Comparison of ENCODE assay signal across 20 cellular contexts in the genomic region with DNA sequence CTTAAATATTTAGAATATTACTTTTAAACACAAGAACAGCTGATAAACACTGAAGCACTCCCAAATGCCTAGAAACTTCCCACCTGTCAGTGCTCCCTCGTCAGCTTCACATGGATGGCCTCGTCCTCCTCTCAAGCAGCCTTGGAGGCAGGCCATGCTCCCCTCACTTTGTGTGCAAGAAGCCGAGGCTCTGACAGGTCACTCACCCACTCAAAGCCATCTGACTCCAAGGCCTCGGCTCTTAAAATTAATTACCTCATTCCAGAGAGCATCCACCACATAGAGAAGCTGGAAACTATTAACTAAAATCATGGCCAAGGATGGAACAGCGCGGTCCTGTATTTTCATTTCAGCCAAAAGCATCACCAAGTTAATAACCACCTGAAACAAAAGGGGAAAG. TPM values are rescaled to one million over a fixed set of nuclear protein-coding genes. Genes with fewer than 3 reads are reported as not detected.
A peak's percentile ranks its signal among the peaks of the same experiment; 100 is the strongest.
DNase-seq lines count a peak whose midpoint lies in the region; ATAC-seq, FAIRE-seq and TF ChIP-seq lines count a peak whose summit lies in the region.
"Had no signal": no experiment of that assay in that cellular context is flagged by ENCODE, and none has a peak within 500 bp of the region (broad histone marks: within the 10 kb centered on the region; RNA-seq: fewer than 3 reads in every experiment).

No MANE protein-coding gene starts in this region.

- H3K4me3 ChIP-seq in K562 (no peak overlapping the region), endodermal cell (ENCODE audit: low read length) (no peak overlapping the region)
- H3K4me3 ChIP-seq: SJCRH30 had no signal

- no peak overlapping the region for H3K27ac ChIP-seq in K562 (ENCODE audit: extremely low read depth, low read depth, low read length)
- H3K27ac ChIP-seq in endodermal cell (ENCODE audit: low read depth, low read length), result no peak overlapping the region
- H3K27ac ChIP-seq: C4-2B, SJCRH30 had no signal

- no peak overlapping the region for H3K4me2 ChIP-seq in K562 (ENCODE audit: insufficient read depth, low read length)

- intact Hi-C loops in K562 (cut with micrococcal nuclease), result no loop called here

- TF ChIP-seq POLR2A in K562 (conservative IDR thresholded peaks at IDR 0.05), result no peak; the same call in 1 of the 2 replicates

- H3K27me3 ChIP-seq in K562 (ENCODE audit: control insufficient read depth in 2 of 2, insufficient read depth in 2 of 2, low read length in 2 of 2), result no peaks in the 10 kb centered on the region
- no peaks in the 10 kb centered on the region for H3K27me3 ChIP-seq in endodermal cell (ENCODE audit: control insufficient read depth, insufficient read depth, low read length, poor library complexity, severe bottlenecking)
- H3K27me3 ChIP-seq: SJCRH30 had no signal

- POLR2A ChIA-PET in K562 (lab: Yijun Ruan, JAX), result interaction anchor here (0.6 to 4.4 kb wide), 4 partner anchors 9 to 23 kb away, joined by 3 to 17 read pairs (median 11); no protein-coding TSS in a partner anchor

- H3K9ac ChIP-seq in K562 (ENCODE audit: insufficient read depth in 1 of 2, low read depth in 2 of 2, low read length in 2 of 2) (no peak overlapping the region), endodermal cell (ENCODE audit: extremely low read depth, low read length, poor library complexity, severe bottlenecking) (no peak overlapping the region)

- no peak for DNase-seq in activated naive CD8-positive, alpha-beta T cell treated with anti-CD3 and anti-CD28 coated beads, Interleukin-2, amount 50 U/mL, for 24 hours
- DNase-seq in K562 (ENCODE audit: extremely low read depth in 1 of 4, low spot score in 3 of 4) (no peak), myocyte (ENCODE audit: low read depth) (peak; percentile 5), endodermal cell (no peak), NCI-H446 (lab: John Stamatoyannopoulos, UW) (no peak), activated gamma-delta T cell (lab: John Stamatoyannopoulos, UW) (no peak)
- DNase-seq: CD8-positive, alpha-beta memory T cell; EL; GF-D8; Kasumi-1; NCI-H1417 treated with DMSO at 0.1 percent for 48 hours; NCI-H187; NCI-H510A; OCI-M1; SJCRH30 had no signal

- H3K27me3 Mint-ChIP-seq in activated naive CD8-positive, alpha-beta T cell, result no peaks in the 10 kb centered on the region
- H3K27me3 Mint-ChIP-seq in activated naive CD8-positive, alpha-beta T cell treated with anti-CD3 and anti-CD28 coated beads, Interleukin-2, amount 50 U/mL, for 24 hours, result no peaks in the 10 kb centered on the region
- peaks cover 52% of the 10 kb centered on the region for H3K27me3 Mint-ChIP-seq in endodermal cell (ENCODE audit: insufficient read depth)
- H3K27me3 Mint-ChIP-seq: CD8-positive, alpha-beta memory T cell had no signal

- peak overlapping the region; percentile 28 for H3K27ac Mint-ChIP-seq in activated naive CD8-positive, alpha-beta T cell
- H3K27ac Mint-ChIP-seq in activated naive CD8-positive, alpha-beta T cell treated with anti-CD3 and anti-CD28 coated beads, Interleukin-2, amount 50 U/mL, for 24 hours, result no peak overlapping the region
- H3K27ac Mint-ChIP-seq in endodermal cell, result no peak overlapping the region

- no peak overlapping the region for H2AFZ ChIP-seq in K562 (ENCODE audit: low read depth, low read length)

- no TSS peak for BruUV-seq in K562 (replicated peaks; lab: Mats Ljungman, UMichigan)

- no peak for FAIRE-seq in K562 (lab: Jason Lieb, UNC)
- FAIRE-seq: A204.1, H54, RCC 7860 had no signal

- no peak for TF ChIP-seq RAD21 in K562 (CRISPR knock-in tag; conservative IDR thresholded peaks at IDR 0.05 in 1 of 2, IDR thresholded peaks at IDR 0.05 in 1 of 2)

- H3K79me2 ChIP-seq in K562 (ENCODE audit: control insufficient read depth, insufficient read depth, low read length), result peaks cover 49% of the 10 kb centered on the region

- H3K36me3 Mint-ChIP-seq in activated naive CD8-positive, alpha-beta T cell, result peaks cover 12% of the 10 kb centered on the region
- peaks cover 69% of the 10 kb centered on the region for H3K36me3 Mint-ChIP-seq in activated naive CD8-positive, alpha-beta T cell treated with anti-CD3 and anti-CD28 coated beads, Interleukin-2, amount 50 U/mL, for 24 hours (ENCODE audit: low read depth)
- peaks cover 43% of the 10 kb centered on the region for H3K36me3 Mint-ChIP-seq in endodermal cell (ENCODE audit: low read depth)

- H3K36me3 ChIP-seq in K562 (ENCODE audit: control insufficient read depth, insufficient read depth, low read length), result peaks cover 100% of the 10 kb centered on the region
- peaks cover 92% of the 10 kb centered on the region for H3K36me3 ChIP-seq in endodermal cell (ENCODE audit: control insufficient read depth, insufficient read depth, low read length)

- CTCF ChIA-PET in K562 (lab: Yijun Ruan, JAX; ENCODE audit: low intra/inter-chr PET ratio), result no interaction called here

- no peak overlapping the region for H3K4me3 Mint-ChIP-seq in activated naive CD8-positive, alpha-beta T cell
- no peak overlapping the region for H3K4me3 Mint-ChIP-seq in activated naive CD8-positive, alpha-beta T cell treated with anti-CD3 and anti-CD28 coated beads, Interleukin-2, amount 50 U/mL, for 24 hours
- H3K4me3 Mint-ChIP-seq in endodermal cell, result no peak overlapping the region
- H3K4me3 Mint-ChIP-seq: CD8-positive, alpha-beta memory T cell had no signal

- 95% methylated on average over 6 of the region's 6 CpGs for WGBS in K562 (ENCODE audit: insufficient coverage, low coverage, missing lambda C conversion rate)
- 85 to 93% methylated on average over 4 to 6 of the region's 6 CpGs for WGBS in endodermal cell (ENCODE audit: insufficient coverage in 1 of 2, insufficient read length in 1 of 2), 2 experiments

- no peaks in the 10 kb centered on the region for H3K4me1 ChIP-seq in K562 (replicated peaks in 1 of 2; ENCODE audit: control insufficient read depth in 2 of 2, insufficient read depth in 2 of 2, low read length in 2 of 2)
- H3K4me1 ChIP-seq in endodermal cell (ENCODE audit: control insufficient read depth, insufficient read depth, low read length), result peaks cover 5% of the 10 kb centered on the region
- H3K4me1 ChIP-seq: SJCRH30 had no signal

- H3K9me3 ChIP-seq in K562 (replicated peaks; ENCODE audit: control insufficient read depth, insufficient read depth, low read depth, low read length), result no peaks in the 10 kb centered on the region
- H3K9me3 ChIP-seq in endodermal cell (ENCODE audit: control insufficient read depth, low read length), result no peaks in the 10 kb centered on the region
- H3K9me3 ChIP-seq: SJCRH30 had no signal

- H3K9me1 ChIP-seq in K562 (ENCODE audit: control insufficient read depth, insufficient read depth, low read length), result no peaks in the 10 kb centered on the region

- H3K4me1 Mint-ChIP-seq in activated naive CD8-positive, alpha-beta T cell (ENCODE audit: low read depth), result peaks cover 10% of the 10 kb centered on the region
- peaks cover 1% of the 10 kb centered on the region for H3K4me1 Mint-ChIP-seq in activated naive CD8-positive, alpha-beta T cell treated with anti-CD3 and anti-CD28 coated beads, Interleukin-2, amount 50 U/mL, for 24 hours
- H3K4me1 Mint-ChIP-seq in endodermal cell, result peaks cover 49% of the 10 kb centered on the region

- TF ChIP-seq CTCF in K562 (IDR thresholded peaks at IDR 0.05 in 2 of 3, conservative IDR thresholded peaks at IDR 0.05 in 1 of 3; ENCODE audit: insufficient read depth in 2 of 3, low read depth in 1 of 3, low read length in 3 of 3) (no peak), endodermal cell (conservative IDR thresholded peaks at IDR 0.05) (no peak)

- no peak for TF ChIP-seq EP300 in K562 (IDR thresholded peaks at IDR 0.05; ENCODE audit: low read length)

- ATAC-seq in activated naive CD8-positive, alpha-beta T cell treated with anti-CD3 and anti-CD28 coated beads, Interleukin-2, amount 50 U/mL, for 24 hours, result no peak
- no peak; the same call in 2 of the 3 replicates for ATAC-seq in K562

- H4K20me1 ChIP-seq in K562 (replicated peaks; ENCODE audit: control insufficient read depth, insufficient read depth, low read length), result no peaks in the 10 kb centered on the region; the same call in 1 of the 2 replicates

- H3K9me3 Mint-ChIP-seq in activated naive CD8-positive, alpha-beta T cell (ENCODE audit: low read depth), result no peaks in the 10 kb centered on the region
- H3K9me3 Mint-ChIP-seq in activated naive CD8-positive, alpha-beta T cell treated with anti-CD3 and anti-CD28 coated beads, Interleukin-2, amount 50 U/mL, for 24 hours, result no peaks in the 10 kb centered on the region
- no peaks in the 10 kb centered on the region for H3K9me3 Mint-ChIP-seq in endodermal cell
- H3K9me3 Mint-ChIP-seq: CD8-positive, alpha-beta memory T cell had no signal

- in situ Hi-C loops in K562 (cut with MboI), result no loop called here

TF ChIP-seq in K562, 482 proteins besides CTCF, POLR2A, EP300 and RAD21:
- TF ChIP-seq NUFIP1 (IDR thresholded peaks at IDR 0.05; ENCODE audit: partially characterized antibody) (no peak), HES1 (IDR thresholded peaks at IDR 0.05; ENCODE audit: low read depth) (no peak), SUPT5H (IDR thresholded peaks at IDR 0.05) (peak; percentile 39)

RNA-seq across cellular contexts. Expression of gene LBR, which starts 17.8 kb away (rescaled TPM):
- 218 and 419 TPM in 2 replicates for total RNA-seq in K562 (2011; cell fraction: chromatin; rRNA removed; ENCODE audit: low replicate concordance)
- 192 and 198 TPM in 2 replicates for total RNA-seq in K562 (2011; cell fraction: nucleolus; rRNA removed)
- total RNA-seq in K562 (2011; cell fraction: nucleoplasm; rRNA removed), result 268 and 304 TPM in 2 replicates
- total RNA-seq in K562 (2014; rRNA removed) (102 and 116 TPM in 2 replicates), K562 (2014; rRNA removed; fragmentation: Illumina TruSeq; extraction: Trizol) (205 and 234 TPM in 2 replicates), K562 (2015; rRNA removed; fragmentation: Illumina TruSeq; extraction: Trizol) (177 and 192 TPM in 2 replicates), K562 (2021) (229 and 235 TPM in 2 replicates), myocyte (13.7 and 14.3 TPM in 2 replicates), endodermal cell (10 to 100 TPM; 49.8 to 72.3 TPM)
- polyA plus RNA-seq in K562 (2011; rRNA removed) (170 and 197 TPM in 2 replicates), K562 (2014; fragmentation: Illumina TruSeq; extraction: Trizol) (160 and 197 TPM in 2 replicates), K562 (2014; fragmentation: Nextera tagmentation; extraction: Ambion mirVana) (100 to 1,000 TPM; 203 to 217 TPM), K562 (2014; rRNA removed) (144 and 147 TPM in 2 replicates)
- polyA plus RNA-seq in K562 (2011; cell fraction: cytosol; rRNA removed), result 90.3 and 164 TPM in 2 replicates
- 137 and 143 TPM in 2 replicates for polyA plus RNA-seq in K562 (2011; cell fraction: nucleus; rRNA removed)
- polyA plus RNA-seq in K562 (2012), result 106 and 154 TPM in 2 replicates
- 186 and 194 TPM in 2 replicates for polyA minus RNA-seq in K562 (2011; rRNA and poly(A)+ RNA removed)
- polyA minus RNA-seq in K562 (2011; cell fraction: cytosol; rRNA and poly(A)+ RNA removed), result 95.8 and 96.2 TPM in 2 replicates
- polyA minus RNA-seq in K562 (2011; cell fraction: nucleus; rRNA and poly(A)+ RNA removed), result 102 and 157 TPM in 2 replicates
- polyA plus RNA-seq in myocyte (2012), result 5.1 TPM
- 98.3 TPM for polyA plus RNA-seq in endodermal cell (2013, experiment 1 of 2)
- 96.7 TPM for polyA plus RNA-seq in endodermal cell (2013, experiment 2 of 2)
